15 cellular contexts compared by ENCODE assay signal in genomic region chr6:10384064-10384317, GRCh38. TPM values are rescaled to one million over a fixed set of nuclear protein-coding genes. Genes with fewer than 3 reads are reported as not detected.
DNase-seq lines count a peak whose midpoint lies in the region; ATAC-seq, FAIRE-seq and TF ChIP-seq lines count a peak whose summit lies in the region.
"Had no signal": no experiment of that assay in that cellular context is flagged by ENCODE, and none has a peak within 500 bp of the region (broad histone marks: within the 10 kb centered on the region; RNA-seq: fewer than 3 reads in every experiment).

No MANE protein-coding gene starts in this region.

- no peaks in the 10 kb centered on the region for H3K9me2 ChIP-seq in PC-9 (ENCODE audit: insufficient read depth)

- H3K79me2 ChIP-seq in PC-9 (ENCODE audit: low read depth), result no peaks in the 10 kb centered on the region
- no peaks in the 10 kb centered on the region for H3K79me2 ChIP-seq in endothelial cell of umbilical vein (ENCODE audit: control insufficient read depth, insufficient read depth, low read length)

- no peak for TF ChIP-seq POLR2A in endothelial cell of umbilical vein (IDR thresholded peaks at IDR 0.05; ENCODE audit: low read depth, low read length)
- TF ChIP-seq POLR2A in prostate gland (IDR thresholded peaks at IDR 0.05), result no peak

- H3K4me1 Mint-ChIP-seq in activated CD8-positive, alpha-beta T cell treated with anti-CD3 and anti-CD28 coated beads, Interleukin-2, amount 10 ng/mL, durations not matched to agents 7 days and 5 days (ENCODE audit: low read depth), result peaks cover 4% of the 10 kb centered on the region
- H3K4me1 Mint-ChIP-seq in activated CD8-positive, alpha-beta T cell treated with anti-CD3 and anti-CD28 coated beads for 36 hours (ENCODE audit: low read depth), result peaks cover 6% of the 10 kb centered on the region
- peaks cover 8% of the 10 kb centered on the region for H3K4me1 Mint-ChIP-seq in progenitor cell of endocrine pancreas (ENCODE audit: low read depth)

- H3K4me2 ChIP-seq in PC-9 (peak overlapping the region; percentile 86), endothelial cell of umbilical vein (ENCODE audit: insufficient read depth, low read length) (no peak overlapping the region)

- WGBS in prostate gland, result 9% methylated on average over 7 of the region's 7 CpGs

- no peaks in the 10 kb centered on the region for H3K27me3 ChIP-seq in PC-9 (ENCODE audit: insufficient read depth, low read depth)
- peaks cover 77 to 85% of the 10 kb centered on the region in 2 experiments for H3K27me3 ChIP-seq in endothelial cell of umbilical vein (ENCODE audit: control insufficient read depth in 2 of 2, insufficient read depth in 2 of 2, low read length in 2 of 2)
- H3K27me3 ChIP-seq in prostate gland (replicated peaks; ENCODE audit: insufficient read depth), result peaks cover 3% of the 10 kb centered on the region

- BruUV-seq in PC-9 (replicated peaks; lab: Mats Ljungman, UMichigan) (no TSS peak), endothelial cell of umbilical vein (replicated peaks; lab: Mats Ljungman, UMichigan) (no TSS peak)

- H3K36me3 ChIP-seq in PC-9 (ENCODE audit: low read depth) (no peaks in the 10 kb centered on the region), endothelial cell of umbilical vein (ENCODE audit: control insufficient read depth in 2 of 2, extremely low read depth in 1 of 2, insufficient read depth in 2 of 2, low read length in 2 of 2) (no peaks in the 10 kb centered on the region), prostate gland (no peaks in the 10 kb centered on the region)
- H3K36me3 ChIP-seq: Peyer's patch had no signal

- no peak for TF ChIP-seq CTCF in activated CD8-positive, alpha-beta T cell treated with anti-CD3 and anti-CD28 coated beads for 36 hours (IDR thresholded peaks at IDR 0.05)
- no peak for TF ChIP-seq CTCF in PC-9 (conservative IDR thresholded peaks at IDR 0.05)
- no peak for TF ChIP-seq CTCF in endothelial cell of umbilical vein (IDR thresholded peaks at IDR 0.05; ENCODE audit: extremely low read depth in 1 of 2, insufficient read depth in 1 of 2, low read depth in 1 of 2, low read length in 2 of 2)
- no peak for TF ChIP-seq CTCF in prostate gland (IDR thresholded peaks at IDR 0.05)
- no peak for TF ChIP-seq CTCF in progenitor cell of endocrine pancreas (IDR thresholded peaks at IDR 0.05; ENCODE audit: unreplicated experiment)

- H3K36me3 Mint-ChIP-seq in activated CD8-positive, alpha-beta T cell treated with anti-CD3 and anti-CD28 coated beads, Interleukin-2, amount 10 ng/mL, durations not matched to agents 7 days and 5 days (ENCODE audit: low read depth), result peaks cover 11% of the 10 kb centered on the region
- H3K36me3 Mint-ChIP-seq in activated CD8-positive, alpha-beta T cell treated with anti-CD3 and anti-CD28 coated beads for 36 hours (ENCODE audit: low read depth), result peaks cover 8% of the 10 kb centered on the region
- no peaks in the 10 kb centered on the region for H3K36me3 Mint-ChIP-seq in progenitor cell of endocrine pancreas (ENCODE audit: insufficient read depth)

- no peaks in the 10 kb centered on the region for H3F3A ChIP-seq in PC-9 (ENCODE audit: insufficient read depth, low read depth)

- CTCF ChIA-PET in activated CD8-positive, alpha-beta T cell treated with anti-CD3 and anti-CD28 coated beads, Interleukin-2, amount 10 ng/mL, durations not matched to agents 7 days and 5 days (lab: Charles Lee), result interaction anchor here (1.3 to 1.6 kb wide), 2 partner anchors 41 to 45 kb away, joined by 4 read pairs; no protein-coding TSS in a partner anchor
- CTCF ChIA-PET in activated CD8-positive, alpha-beta T cell treated with anti-CD3 and anti-CD28 coated beads for 36 hours (lab: Charles Lee), result interaction anchor here (1.2 kb wide), 1 partner anchor 38 kb away, joined by 3 read pairs; no protein-coding TSS in a partner anchor
- CTCF ChIA-PET in PC-9 (lab: Charles Lee) (no interaction called here), endothelial cell of umbilical vein (lab: Charles Lee) (interaction anchor here (1.3 kb wide), 1 partner anchor 25 kb away, joined by 3 read pairs; no protein-coding TSS in a partner anchor)

- no peaks in the 10 kb centered on the region for H3K9me3 ChIP-seq in PC-9 (ENCODE audit: insufficient read depth, low read depth)
- no peaks in the 10 kb centered on the region for H3K9me3 ChIP-seq in endothelial cell of umbilical vein (replicated peaks; ENCODE audit: control insufficient read depth, insufficient read depth, low read length)
- no peaks in the 10 kb centered on the region for H3K9me3 ChIP-seq in prostate gland
- H3K9me3 ChIP-seq: Peyer's patch had no signal

- H4K20me1 ChIP-seq in PC-9 (ENCODE audit: insufficient read depth) (no peaks in the 10 kb centered on the region), endothelial cell of umbilical vein (replicated peaks; ENCODE audit: control insufficient read depth, extremely low read depth, insufficient read depth, low read length) (no peaks in the 10 kb centered on the region)

- H3K4me3 ChIP-seq in PC-9 (peak overlapping the region; percentile 62; the same call in 1 of the 2 replicates), endothelial cell of umbilical vein (replicated peaks in 1 of 3; ENCODE audit: insufficient read depth in 1 of 3, low read depth in 1 of 3, low read length in 3 of 3) (no peak overlapping the region), prostate gland (peak overlapping the region; percentile 17 to 24)

- peak overlapping the region; percentile 2 for H3K4me3 Mint-ChIP-seq in activated CD8-positive, alpha-beta T cell treated with anti-CD3 and anti-CD28 coated beads, Interleukin-2, amount 10 ng/mL, durations not matched to agents 7 days and 5 days
- H3K4me3 Mint-ChIP-seq in activated CD8-positive, alpha-beta T cell treated with anti-CD3 and anti-CD28 coated beads for 36 hours, result no peak overlapping the region
- no peak overlapping the region for H3K4me3 Mint-ChIP-seq in progenitor cell of endocrine pancreas (ENCODE audit: low read depth)
- H3K4me3 Mint-ChIP-seq: activated B cell treated with CpG ODN at 0.5 μM for 24 hours had no signal

- peaks cover 7% of the 10 kb centered on the region for H3K9me3 Mint-ChIP-seq in activated CD8-positive, alpha-beta T cell treated with anti-CD3 and anti-CD28 coated beads, Interleukin-2, amount 10 ng/mL, durations not matched to agents 7 days and 5 days (ENCODE audit: insufficient read depth)
- H3K9me3 Mint-ChIP-seq in activated CD8-positive, alpha-beta T cell treated with anti-CD3 and anti-CD28 coated beads for 36 hours, result peaks cover 8% of the 10 kb centered on the region
- H3K9me3 Mint-ChIP-seq in progenitor cell of endocrine pancreas (ENCODE audit: low read depth), result no peaks in the 10 kb centered on the region

- H3K27ac Mint-ChIP-seq in activated CD8-positive, alpha-beta T cell treated with anti-CD3 and anti-CD28 coated beads, Interleukin-2, amount 10 ng/mL, durations not matched to agents 7 days and 5 days, result no peak overlapping the region
- H3K27ac Mint-ChIP-seq in activated CD8-positive, alpha-beta T cell treated with anti-CD3 and anti-CD28 coated beads for 36 hours, result no peak overlapping the region
- no peak overlapping the region for H3K27ac Mint-ChIP-seq in progenitor cell of endocrine pancreas
- H3K27ac Mint-ChIP-seq: activated B cell treated with CpG ODN at 0.5 μM for 24 hours had no signal

- peaks cover 72% of the 10 kb centered on the region for H3K27me3 Mint-ChIP-seq in activated CD8-positive, alpha-beta T cell treated with anti-CD3 and anti-CD28 coated beads, Interleukin-2, amount 10 ng/mL, durations not matched to agents 7 days and 5 days (ENCODE audit: low read depth)
- peaks cover 75% of the 10 kb centered on the region for H3K27me3 Mint-ChIP-seq in activated CD8-positive, alpha-beta T cell treated with anti-CD3 and anti-CD28 coated beads for 36 hours
- peaks cover 88% of the 10 kb centered on the region for H3K27me3 Mint-ChIP-seq in progenitor cell of endocrine pancreas

- dilution Hi-C loops in endothelial cell of umbilical vein (cut with MboI; ENCODE audit: extremely low pct_ligation_motif_present, low sequenced_read_pairs), result no loop called here

- H3K4me1 ChIP-seq in PC-9 (replicated peaks; ENCODE audit: insufficient read depth) (0 out of 2 replicates have a peak, but pooled peaks cover 5% of the 10 kb centered on the region), endothelial cell of umbilical vein (ENCODE audit: control insufficient read depth, extremely low read depth, insufficient read depth, low read length) (no peaks in the 10 kb centered on the region), prostate gland (replicated peaks) (no peaks in the 10 kb centered on the region)

- POLR2A ChIA-PET in activated CD8-positive, alpha-beta T cell treated with anti-CD3 and anti-CD28 coated beads, Interleukin-2, amount 10 ng/mL, durations not matched to agents 7 days and 5 days (lab: Charles Lee), result no interaction called here
- POLR2A ChIA-PET in activated CD8-positive, alpha-beta T cell treated with anti-CD3 and anti-CD28 coated beads for 36 hours (lab: Charles Lee), result interaction anchor here (1.0 kb wide), 1 partner anchor 31 kb away, joined by 5 read pairs; the partner anchor contains the start of gene TFAP2A
- POLR2A ChIA-PET in PC-9 (lab: Charles Lee; ENCODE audit: unreplicated experiment), result no interaction called here
- POLR2A ChIA-PET in endothelial cell of umbilical vein (lab: Charles Lee), result no interaction called here

- H3K27ac ChIP-seq in PC-9 (no peak overlapping the region), endothelial cell of umbilical vein (ENCODE audit: insufficient read depth, low read depth, low read length) (no peak overlapping the region), prostate gland (no peak overlapping the region)
- H3K27ac ChIP-seq: Peyer's patch had no signal

- peak overlapping the region; percentile 85 for H2AFZ ChIP-seq in PC-9
- no peak overlapping the region for H2AFZ ChIP-seq in endothelial cell of umbilical vein (ENCODE audit: low read depth, low read length)

- no peak overlapping the region for H3K9ac ChIP-seq in endothelial cell of umbilical vein (replicated peaks; ENCODE audit: extremely low read depth, insufficient read depth, low read length)

- no peak for FAIRE-seq in endothelial cell of umbilical vein (lab: Jason Lieb, UNC)
- FAIRE-seq: islet of Langerhans had no signal

- no peak for ATAC-seq in activated CD8-positive, alpha-beta T cell treated with anti-CD3 and anti-CD28 coated beads, Interleukin-2, amount 10 ng/mL, durations not matched to agents 7 days and 5 days
- no peak for ATAC-seq in activated CD8-positive, alpha-beta T cell treated with anti-CD3 and anti-CD28 coated beads for 36 hours
- no peak for ATAC-seq in GM19467 (IDR thresholded peaks at IDR 0.05; ENCODE audit: unreplicated experiment)

- no peak for DNase-seq in activated CD8-positive, alpha-beta T cell treated with anti-CD3 and anti-CD28 coated beads, Interleukin-2, amount 10 ng/mL, durations not matched to agents 7 days and 5 days
- DNase-seq in activated CD8-positive, alpha-beta T cell treated with anti-CD3 and anti-CD28 coated beads for 36 hours, result no peak
- DNase-seq in PC-9 (no peak), endothelial cell of umbilical vein (ENCODE audit: low read depth, low spot score) (no peak), prostate gland (ENCODE audit: low spot score) (no peak), NCI-H1092 treated with DMSO at 0.1 percent for 48 hours (lab: John Stamatoyannopoulos, UW) (no peak), progenitor cell of endocrine pancreas (ENCODE audit: low spot score, unreplicated experiment) (no peak)
- DNase-seq: activated B cell treated with CpG ODN at 0.5 μM for 24 hours, midbrain, NCI-H510A treated with DMSO at 0.1 percent for 48 hours, nucleus accumbens, Peyer's patch, SW 1271 had no signal

- H3K9me1 ChIP-seq in endothelial cell of umbilical vein (replicated peaks; ENCODE audit: control insufficient read depth, extremely low read depth, insufficient read depth, low read length), result no peaks in the 10 kb centered on the region

- intact Hi-C loops in activated CD8-positive, alpha-beta T cell treated with anti-CD3 and anti-CD28 coated beads for 36 hours (cut with micrococcal nuclease), result loop anchor here (2.0 kb wide), 1 partner anchor 37 kb away; no protein-coding TSS in a partner anchor
- intact Hi-C loops in PC-9 (cut with micrococcal nuclease; ENCODE audit: unreplicated experiment) (no loop called here), endothelial cell of umbilical vein (cut with micrococcal nuclease) (no loop called here), prostate gland (cut with DNase I) (no loop called here)

RNA-seq across cellular contexts. Expression of gene TFAP2A, which starts 30.9 kb away (rescaled TPM):
- total RNA-seq in activated CD8-positive, alpha-beta T cell treated with anti-CD3 and anti-CD28 coated beads, Interleukin-2, amount 10 ng/mL, durations not matched to agents 7 days and 5 days, result not detected
- total RNA-seq in activated CD8-positive, alpha-beta T cell treated with anti-CD3 and anti-CD28 coated beads for 36 hours, result not detected
- 37.0 and 43.8 TPM in 2 replicates for total RNA-seq in PC-9 (2021)
- not detected in 2 replicates for total RNA-seq in endothelial cell of umbilical vein
- polyA plus RNA-seq in endothelial cell of umbilical vein, result 0.06 and 0.11 TPM in 2 replicates
- polyA plus RNA-seq in endothelial cell of umbilical vein (2011; cell fraction: cytosol; rRNA removed), result 0.10 and 0.23 TPM in 2 replicates
- 0.43 and 0.57 TPM in 2 replicates for polyA plus RNA-seq in endothelial cell of umbilical vein (2011; cell fraction: nucleus; rRNA removed)
- 0.31 TPM in 1 of 2 replicates, not detected in the other for polyA plus RNA-seq in endothelial cell of umbilical vein (2012)
- not detected in 2 replicates for polyA minus RNA-seq in endothelial cell of umbilical vein
- polyA minus RNA-seq in endothelial cell of umbilical vein (2011; cell fraction: cytosol; rRNA and poly(A)+ RNA removed), result 57.2 TPM
- polyA minus RNA-seq in endothelial cell of umbilical vein (2011; cell fraction: nucleus; rRNA and poly(A)+ RNA removed), result 0.82 and 0.87 TPM in 2 replicates
- total RNA-seq in prostate gland, result 10 to 100 TPM; 16.0 to 20.4 TPM
- 4.7 and 10.0 TPM in 2 replicates for total RNA-seq in progenitor cell of endocrine pancreas
- total RNA-seq: activated B cell treated with CpG ODN at 0.5 μM for 24 hours had no signal

Comparison
In these comparisons a context has a peak if more than half of its experiments do, and no peak if none do; other contexts are left out.
1. H3K4me3 ChIP-seq: peak in PC-9 (single experiment) and prostate gland (2 of 2); none in endothelial cell of umbilical vein (0 of 3).